Comparison of ENCODE assay signal across 1 cellular context in the genomic region with DNA sequence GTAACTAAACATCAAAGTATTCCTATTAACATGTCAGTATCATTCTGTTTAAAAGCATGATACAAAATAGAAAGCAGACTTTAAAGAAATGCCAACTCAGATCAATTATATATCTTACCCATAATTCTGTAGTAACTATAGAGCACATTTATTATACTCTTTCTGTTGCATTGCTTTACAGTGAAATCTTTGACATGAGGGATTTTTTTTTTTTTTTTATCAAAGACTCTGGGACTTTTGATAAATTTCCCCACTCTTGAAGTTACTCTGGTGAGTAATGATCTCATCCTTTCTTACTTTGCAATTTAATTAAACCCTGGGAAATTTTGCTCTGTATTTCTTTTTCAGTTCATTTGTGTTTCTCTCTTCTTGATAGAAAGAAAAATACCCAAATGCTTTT.
TF ChIP-seq lines count a peak whose summit lies in the region.

No MANE protein-coding gene starts in this region.

TF ChIP-seq in SK-N-SH treated with all-trans-retinoic acid at 6 μM for 48 hours, 23 proteins besides CTCF, POLR2A, EP300 and RAD21 (continued from another document):
- TF ChIP-seq, protein P1, sequence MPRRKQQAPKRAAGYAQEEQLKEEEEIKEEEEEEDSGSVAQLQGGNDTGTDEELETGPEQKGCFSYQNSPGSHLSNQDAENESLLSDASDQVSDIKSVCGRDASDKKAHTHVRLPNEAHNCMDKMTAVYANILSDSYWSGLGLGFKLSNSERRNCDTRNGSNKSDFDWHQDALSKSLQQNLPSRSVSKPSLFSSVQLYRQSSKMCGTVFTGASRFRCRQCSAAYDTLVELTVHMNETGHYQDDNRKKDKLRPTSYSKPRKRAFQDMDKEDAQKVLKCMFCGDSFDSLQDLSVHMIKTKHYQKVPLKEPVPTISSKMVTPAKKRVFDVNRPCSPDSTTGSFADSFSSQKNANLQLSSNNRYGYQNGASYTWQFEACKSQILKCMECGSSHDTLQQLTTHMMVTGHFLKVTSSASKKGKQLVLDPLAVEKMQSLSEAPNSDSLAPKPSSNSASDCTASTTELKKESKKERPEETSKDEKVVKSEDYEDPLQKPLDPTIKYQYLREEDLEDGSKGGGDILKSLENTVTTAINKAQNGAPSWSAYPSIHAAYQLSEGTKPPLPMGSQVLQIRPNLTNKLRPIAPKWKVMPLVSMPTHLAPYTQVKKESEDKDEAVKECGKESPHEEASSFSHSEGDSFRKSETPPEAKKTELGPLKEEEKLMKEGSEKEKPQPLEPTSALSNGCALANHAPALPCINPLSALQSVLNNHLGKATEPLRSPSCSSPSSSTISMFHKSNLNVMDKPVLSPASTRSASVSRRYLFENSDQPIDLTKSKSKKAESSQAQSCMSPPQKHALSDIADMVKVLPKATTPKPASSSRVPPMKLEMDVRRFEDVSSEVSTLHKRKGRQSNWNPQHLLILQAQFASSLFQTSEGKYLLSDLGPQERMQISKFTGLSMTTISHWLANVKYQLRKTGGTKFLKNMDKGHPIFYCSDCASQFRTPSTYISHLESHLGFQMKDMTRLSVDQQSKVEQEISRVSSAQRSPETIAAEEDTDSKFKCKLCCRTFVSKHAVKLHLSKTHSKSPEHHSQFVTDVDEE (CRISPR knock-in tag; IDR thresholded peaks at IDR 0.05): no peak
- TF ChIP-seq ZNF70 (CRISPR knock-in tag; IDR thresholded peaks at IDR 0.05) (no peak), ZNF8 (CRISPR knock-in tag; IDR thresholded peaks at IDR 0.05) (no peak), ZNF565 (CRISPR knock-in tag; conservative IDR thresholded peaks at IDR 0.05; ENCODE audit: low read depth) (no peak), ISL1 (CRISPR knock-in tag; IDR thresholded peaks at IDR 0.05) (no peak), RARB (CRISPR knock-in tag; IDR thresholded peaks at IDR 0.05) (no peak)
- TF ChIP-seq, protein P2, sequence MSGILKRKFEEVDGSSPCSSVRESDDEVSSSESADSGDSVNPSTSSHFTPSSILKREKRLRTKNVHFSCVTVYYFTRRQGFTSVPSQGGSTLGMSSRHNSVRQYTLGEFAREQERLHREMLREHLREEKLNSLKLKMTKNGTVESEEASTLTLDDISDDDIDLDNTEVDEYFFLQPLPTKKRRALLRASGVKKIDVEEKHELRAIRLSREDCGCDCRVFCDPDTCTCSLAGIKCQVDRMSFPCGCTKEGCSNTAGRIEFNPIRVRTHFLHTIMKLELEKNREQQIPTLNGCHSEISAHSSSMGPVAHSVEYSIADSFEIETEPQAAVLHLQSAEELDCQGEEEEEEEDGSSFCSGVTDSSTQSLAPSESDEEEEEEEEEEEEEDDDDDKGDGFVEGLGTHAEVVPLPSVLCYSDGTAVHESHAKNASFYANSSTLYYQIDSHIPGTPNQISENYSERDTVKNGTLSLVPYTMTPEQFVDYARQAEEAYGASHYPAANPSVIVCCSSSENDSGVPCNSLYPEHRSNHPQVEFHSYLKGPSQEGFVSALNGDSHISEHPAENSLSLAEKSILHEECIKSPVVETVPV (CRISPR knock-in tag; IDR thresholded peaks at IDR 0.05): no peak
- TF ChIP-seq, protein P3, sequence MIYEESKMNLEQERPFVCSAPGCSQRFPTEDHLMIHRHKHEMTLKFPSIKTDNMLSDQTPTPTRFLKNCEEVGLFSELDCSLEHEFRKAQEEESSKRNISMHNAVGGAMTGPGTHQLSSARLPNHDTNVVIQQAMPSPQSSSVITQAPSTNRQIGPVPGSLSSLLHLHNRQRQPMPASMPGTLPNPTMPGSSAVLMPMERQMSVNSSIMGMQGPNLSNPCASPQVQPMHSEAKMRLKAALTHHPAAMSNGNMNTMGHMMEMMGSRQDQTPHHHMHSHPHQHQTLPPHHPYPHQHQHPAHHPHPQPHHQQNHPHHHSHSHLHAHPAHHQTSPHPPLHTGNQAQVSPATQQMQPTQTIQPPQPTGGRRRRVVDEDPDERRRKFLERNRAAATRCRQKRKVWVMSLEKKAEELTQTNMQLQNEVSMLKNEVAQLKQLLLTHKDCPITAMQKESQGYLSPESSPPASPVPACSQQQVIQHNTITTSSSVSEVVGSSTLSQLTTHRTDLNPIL (CRISPR knock-in tag; IDR thresholded peaks at IDR 0.05; ENCODE audit: low read depth): no peak
TF ChIP-seq in SK-N-SH treated with all-trans-retinoic acid at 6 μM for 48 hours: peak in this region for 0.
